ENCODE assay signal across 11 cellular contexts in the genomic region with DNA sequence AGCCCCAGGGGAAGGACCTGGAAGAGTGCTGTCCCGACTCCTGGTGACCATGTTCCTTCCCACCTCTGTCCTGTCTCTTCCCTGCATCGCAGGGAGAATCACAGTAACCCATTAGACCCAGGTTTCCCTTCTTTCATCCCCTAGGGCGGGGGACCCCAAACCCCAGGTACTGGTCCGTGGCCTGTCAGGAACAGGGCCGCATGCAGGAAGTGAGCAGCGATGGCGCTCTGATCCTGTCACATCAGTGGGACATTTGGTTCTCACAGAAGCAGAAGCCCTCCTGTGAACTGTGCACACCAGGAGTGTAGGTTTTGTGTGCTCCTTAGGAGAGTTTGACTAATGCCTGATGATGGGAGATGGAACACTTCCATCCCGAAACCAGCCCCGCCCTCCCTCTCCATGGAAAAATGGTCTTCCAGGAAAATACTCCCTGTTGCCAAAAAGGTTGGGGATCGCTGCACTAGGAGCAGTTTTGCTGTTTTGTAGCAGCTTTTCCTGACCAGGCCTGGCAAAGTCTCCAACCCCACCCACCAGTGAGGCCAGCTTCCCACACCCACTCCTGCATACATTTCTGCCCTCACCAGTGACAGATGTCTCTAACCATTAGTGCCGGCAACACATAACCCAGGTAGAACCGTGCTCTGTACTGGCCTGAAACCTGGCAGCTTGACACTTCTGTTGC. TPM values are rescaled to one million over a fixed set of nuclear protein-coding genes. Genes with fewer than 3 reads are reported as not detected.
DNase-seq lines count a peak whose midpoint lies in the region; ATAC-seq and TF ChIP-seq lines count a peak whose summit lies in the region.
"Had no signal": no experiment of that assay in that cellular context is flagged by ENCODE, and none has a peak within 500 bp of the region (broad histone marks: within the 10 kb centered on the region; RNA-seq: fewer than 3 reads in every experiment).

No MANE protein-coding gene starts in this region.

- DNase-seq in activated T-cell treated with anti-CD3 and anti-CD28 coated beads, Interleukin-2, amount 50 U/mL, for 24 hours, result no peak
- DNase-seq in activated T-cell treated with anti-CD3 and anti-CD28 coated beads, Interleukin-2, amount 50 U/mL, for 48 hours, result no peak
- no peak for DNase-seq in activated naive CD8-positive, alpha-beta T cell treated with anti-CD3 and anti-CD28 coated beads for 36 hours
- DNase-seq in suprapubic skin (ENCODE audit: low spot score in 2 of 2), result peak in 1 of 2 donors; percentile 73
- no peak for DNase-seq in foreskin melanocyte
- no peak for DNase-seq in NCI-H2227 treated with DMSO at 0.1 percent for 48 hours (lab: John Stamatoyannopoulos, UW)
- DNase-seq: activated CD4-positive, alpha-beta T cell treated with anti-CD3 and anti-CD28 coated beads for 48 hours; RPMI8226; stimulated activated CD4-positive, alpha-beta T cell treated with anti-CD3 and anti-CD28 coated beads, Interleukin-4, amount 100 ng/mL, for 1 hour had no signal

- H3K4me1 ChIP-seq in mucosa of stomach (ENCODE audit: control insufficient read depth, insufficient read depth, low read length) (peaks cover 44% of the 10 kb centered on the region), suprapubic skin (peaks cover 52% of the 10 kb centered on the region)

- H3K9ac ChIP-seq in mucosa of stomach (ENCODE audit: low read length), result peak overlapping the region; percentile 17

- no peaks in the 10 kb centered on the region for H3K36me3 ChIP-seq in mucosa of stomach (ENCODE audit: control insufficient read depth, insufficient read depth, low read length)
- H3K36me3 ChIP-seq in suprapubic skin, result peaks cover 31% of the 10 kb centered on the region

- H3K9me3 ChIP-seq in mucosa of stomach (ENCODE audit: control insufficient read depth, low read length), result no peaks in the 10 kb centered on the region
- H3K9me3 ChIP-seq in suprapubic skin, result no peaks in the 10 kb centered on the region

- H3K27ac ChIP-seq in suprapubic skin, result peak overlapping the region; percentile 99

- H3K27me3 Mint-ChIP-seq in activated T-cell treated with anti-CD3 and anti-CD28 coated beads, Interleukin-2, amount 50 U/mL, for 24 hours, result no peaks in the 10 kb centered on the region
- H3K27me3 Mint-ChIP-seq in activated naive CD8-positive, alpha-beta T cell treated with anti-CD3 and anti-CD28 coated beads for 36 hours, result no peaks in the 10 kb centered on the region

- peaks cover 54% of the 10 kb centered on the region for H3K36me3 Mint-ChIP-seq in activated T-cell treated with anti-CD3 and anti-CD28 coated beads, Interleukin-2, amount 50 U/mL, for 24 hours (ENCODE audit: low read depth)
- peaks cover 16% of the 10 kb centered on the region for H3K36me3 Mint-ChIP-seq in activated naive CD8-positive, alpha-beta T cell treated with anti-CD3 and anti-CD28 coated beads for 36 hours

- no peak for TF ChIP-seq POLR2A in suprapubic skin (IDR thresholded peaks at IDR 0.05)

- no peak for TF ChIP-seq CTCF in suprapubic skin (IDR thresholded peaks at IDR 0.05)

- no peak for TF ChIP-seq EP300 in suprapubic skin (IDR thresholded peaks at IDR 0.05)

- ATAC-seq in GM19463 (IDR thresholded peaks at IDR 0.05; ENCODE audit: unreplicated experiment), result no peak

- H3K4me3 Mint-ChIP-seq in activated T-cell treated with anti-CD3 and anti-CD28 coated beads, Interleukin-2, amount 50 U/mL, for 24 hours, result peak overlapping the region; percentile 41
- H3K4me3 Mint-ChIP-seq in activated naive CD8-positive, alpha-beta T cell treated with anti-CD3 and anti-CD28 coated beads for 36 hours, result peak overlapping the region; percentile 47

- H3K9me3 Mint-ChIP-seq in activated T-cell treated with anti-CD3 and anti-CD28 coated beads, Interleukin-2, amount 50 U/mL, for 24 hours, result no peaks in the 10 kb centered on the region
- H3K9me3 Mint-ChIP-seq in activated naive CD8-positive, alpha-beta T cell treated with anti-CD3 and anti-CD28 coated beads for 36 hours, result no peaks in the 10 kb centered on the region

- no peak overlapping the region for H3K4me3 ChIP-seq in mucosa of stomach (ENCODE audit: low read length)
- H3K4me3 ChIP-seq in suprapubic skin, result no peak overlapping the region

- WGBS in suprapubic skin, result 66% methylated on average over 12 of the region's 12 CpGs

- H3K27me3 ChIP-seq in mucosa of stomach (ENCODE audit: control insufficient read depth, insufficient read depth, low read length) (no peaks in the 10 kb centered on the region), suprapubic skin (no peaks in the 10 kb centered on the region)

- H3K4me1 Mint-ChIP-seq in activated T-cell treated with anti-CD3 and anti-CD28 coated beads, Interleukin-2, amount 50 U/mL, for 24 hours (ENCODE audit: low read depth), result peaks cover 46% of the 10 kb centered on the region
- peaks cover 34% of the 10 kb centered on the region for H3K4me1 Mint-ChIP-seq in activated naive CD8-positive, alpha-beta T cell treated with anti-CD3 and anti-CD28 coated beads for 36 hours

- H3K27ac Mint-ChIP-seq in activated T-cell treated with anti-CD3 and anti-CD28 coated beads, Interleukin-2, amount 50 U/mL, for 24 hours, result peak overlapping the region; percentile 98
- peak overlapping the region; percentile 98 for H3K27ac Mint-ChIP-seq in activated naive CD8-positive, alpha-beta T cell treated with anti-CD3 and anti-CD28 coated beads for 36 hours

RNA-seq across cellular contexts. Expression of a gene that starts 10.5 kb away (rescaled TPM):
- total RNA-seq in activated naive CD8-positive, alpha-beta T cell treated with anti-CD3 and anti-CD28 coated beads for 36 hours, result 10 to 100 TPM; 23.8 to 25.6 TPM
- total RNA-seq in suprapubic skin, result 10 to 100 TPM; 20.9 to 50.0 (median 44.1) TPM

RNA-seq across cellular contexts. Expression of a gene that starts 53.0 kb away (rescaled TPM):
- total RNA-seq in activated naive CD8-positive, alpha-beta T cell treated with anti-CD3 and anti-CD28 coated beads for 36 hours, result 10 to 100 TPM; 35.7 to 36.8 TPM
- total RNA-seq in suprapubic skin, result 100 to 1,000 TPM in 2 of 4 donors, 10 to 100 TPM in 2; 48.2 to 117 (median 90.4) TPM

RNA-seq across cellular contexts. Expression of a gene that starts 54.1 kb away (rescaled TPM):
- total RNA-seq in activated naive CD8-positive, alpha-beta T cell treated with anti-CD3 and anti-CD28 coated beads for 36 hours, result 100 to 1,000 TPM; 115 to 120 TPM
- total RNA-seq in suprapubic skin, result 10 to 100 TPM; 44.3 to 68.6 (median 59.3) TPM
